ENCODE assay signal across 1 cellular context in genomic region chr9:88535226-88535931, GRCh38.
TF ChIP-seq lines count a peak whose summit lies in the region.

No MANE protein-coding gene starts in this region.

TF ChIP-seq in H1, 55 proteins besides CTCF, POLR2A, EP300 and RAD21 (continued from another document):
- peak; percentile 79; the same call in 1 of the 2 replicates for TF ChIP-seq MAX (IDR thresholded peaks at IDR 0.05)
- peak; percentile 74 for TF ChIP-seq CREB1 (IDR thresholded peaks at IDR 0.05)
- TF ChIP-seq KDM4A (IDR thresholded peaks at IDR 0.05; ENCODE audit: low read depth, low read length, severe bottlenecking), result peak; percentile 97
- peak; percentile 94 for TF ChIP-seq E2F6 (IDR thresholded peaks at IDR 0.05)
- TF ChIP-seq ASH2L (IDR thresholded peaks at IDR 0.05; ENCODE audit: low read length), result peak; percentile 84
- 0 out of 2 replicates have a peak, but pooled peaks have one; percentile 44 for TF ChIP-seq SUZ12 (IDR thresholded peaks at IDR 0.05; ENCODE audit: low read length)
- TF ChIP-seq CHD7 (IDR thresholded peaks at IDR 0.05; ENCODE audit: insufficient replicate concordance, low read length), result no peak
- TF ChIP-seq RBBP5 (IDR thresholded peaks at IDR 0.05; ENCODE audit: borderline replicate concordance, low read depth, low read length), result peak; percentile 93; the same call in 1 of the 2 replicates
- TF ChIP-seq HDAC2 (IDR thresholded peaks at IDR 0.05; ENCODE audit: borderline replicate concordance in 1 of 2, low read depth in 2 of 2, low read length in 2 of 2), result 0 out of 4 replicates have a peak, but pooled peaks of 1 of the 2 experiments have one; percentile 57
- no peak for TF ChIP-seq SIX5 (IDR thresholded peaks at IDR 0.05; ENCODE audit: low read depth, low read length)
